ENCODE assay signal across 8 cellular contexts in genomic region chr5:78907255-78907886, GRCh38.
DNase-seq lines count a peak whose midpoint lies in the region; ATAC-seq, FAIRE-seq and TF ChIP-seq lines count a peak whose summit lies in the region.

No MANE protein-coding gene starts in this region.

- H3K9me3 ChIP-seq in thymus (ENCODE audit: control insufficient read depth) (no peaks in the 10 kb centered on the region), HepG2 (ENCODE audit: low read length) (no peaks in the 10 kb centered on the region)

- H3K27ac ChIP-seq in thymus (ENCODE audit: low read depth) (peak overlapping the region; percentile 15), HepG2 (ENCODE audit: extremely low read length, insufficient read depth, low read length) (no peak overlapping the region)

- no peak for TF ChIP-seq CTCF in HepG2 (CRISPR knock-in tag; IDR thresholded peaks at IDR 0.05)

- H3K9ac ChIP-seq in HepG2 (ENCODE audit: insufficient read depth, low read depth, low read length), result no peak overlapping the region

- no peak overlapping the region for H3K4me2 ChIP-seq in HepG2 (ENCODE audit: low read depth, low read length)

- in situ Hi-C loops in G401 (cut with HindIII; ENCODE audit: low sequenced_read_pairs) (no loop called here), HepG2 (cut with HindIII; ENCODE audit: extremely low pct_ligation_motif_present, low pct_unique_long_range_greater_than_20kb) (no loop called here)

- BruUV-seq in HepG2 (replicated peaks; lab: Mats Ljungman, UMichigan), result no TSS peak

- no peak overlapping the region for H2AFZ ChIP-seq in HepG2 (ENCODE audit: low read length)

- TF ChIP-seq RAD21 in HepG2 (CRISPR knock-in tag; IDR thresholded peaks at IDR 0.05), result no peak

- no peaks in the 10 kb centered on the region for H3K27me3 ChIP-seq in thymus (ENCODE audit: control insufficient read depth, insufficient read depth)
- no peaks in the 10 kb centered on the region for H3K27me3 ChIP-seq in HepG2 (ENCODE audit: control insufficient read depth in 1 of 2, insufficient read depth in 2 of 2, low read length in 2 of 2)

- no peaks in the 10 kb centered on the region for H3K36me3 ChIP-seq in thymus (ENCODE audit: control insufficient read depth, insufficient read depth)
- peaks cover 6 to 29% of the 10 kb centered on the region in 2 experiments; a peak in 4 of 5 replicates for H3K36me3 ChIP-seq in HepG2 (replicated peaks in 1 of 2; ENCODE audit: control insufficient read depth in 1 of 2, insufficient read depth in 2 of 2, low read length in 2 of 2)

- FAIRE-seq in HepG2 (lab: Jason Lieb, UNC), result no peak

- POLR2A ChIA-PET in HepG2 (lab: Yijun Ruan, JAX), result no interaction called here

- ATAC-seq in HG02678 (IDR thresholded peaks at IDR 0.05; ENCODE audit: unreplicated experiment), result peak; percentile 41
- no peak for ATAC-seq in HepG2

- intact Hi-C loops in HepG2 (cut with micrococcal nuclease; ENCODE audit: unreplicated experiment), result no loop called here

- H3K79me2 ChIP-seq in HepG2 (ENCODE audit: insufficient read depth, low read length), result no peaks in the 10 kb centered on the region

- H3K4me3 ChIP-seq in thymus (ENCODE audit: low read length) (no peak overlapping the region), HepG2 (replicated peaks in 1 of 3; ENCODE audit: insufficient read depth in 1 of 3, low read depth in 2 of 3, low read length in 3 of 3) (no peak overlapping the region)

- H3K4me1 ChIP-seq in thymus (ENCODE audit: control insufficient read depth, insufficient read depth, low read length) (peaks cover 35% of the 10 kb centered on the region), HepG2 (ENCODE audit: insufficient read depth, low read length) (peaks cover 23% of the 10 kb centered on the region)

- no peak for TF ChIP-seq EP300 in HepG2 (IDR thresholded peaks at IDR 0.05; ENCODE audit: low read depth in 2 of 2, low read length in 2 of 2)
- TF ChIP-seq EP300 in HepG2 (CRISPR knock-in tag; IDR thresholded peaks at IDR 0.05; ENCODE audit: borderline replicate concordance), result no peak

- CTCF ChIA-PET in HepG2 (lab: Yijun Ruan, JAX; ENCODE audit: low intra/inter-chr PET ratio, low total read pairs), result no interaction called here

- DNase-seq in UCSD-AML1 (lab: John Stamatoyannopoulos, UW; ENCODE audit: unreplicated experiment) (peak; percentile 32), islet precursor cell (peak; percentile 59), HPDE6-E6E7 (ENCODE audit: extremely low spot score) (no peak), NAMALWA (ENCODE audit: low spot score) (no peak), G401 (ENCODE audit: low spot score) (no peak), HepG2 (ENCODE audit: low spot score) (no peak)

- TF ChIP-seq POLR2A in HepG2 (IDR thresholded peaks at IDR 0.05; ENCODE audit: insufficient read depth in 1 of 2, low read depth in 2 of 2, low read length in 2 of 2), result no peak

- no peaks in the 10 kb centered on the region for H4K20me1 ChIP-seq in HepG2 (ENCODE audit: insufficient read depth, low read length)

- WGBS in thymus, result 28% methylated on average over 11 of the region's 11 CpGs
- 92% methylated on average over 11 of the region's 11 CpGs for WGBS in HepG2 (ENCODE audit: low lambda C conversion rate)

TF ChIP-seq in HepG2, 621 proteins besides CTCF, POLR2A, EP300 and RAD21:
- no peak for TF ChIP-seq ZNF644 (CRISPR knock-in tag; IDR thresholded peaks at IDR 0.05; ENCODE audit: low read depth)
- TF ChIP-seq ZNF790 (CRISPR knock-in tag; IDR thresholded peaks at IDR 0.05; ENCODE audit: borderline replicate concordance), result no peak
- no peak for TF ChIP-seq NFIB (CRISPR knock-in tag; IDR thresholded peaks at IDR 0.05; ENCODE audit: borderline replicate concordance)
- no peak for TF ChIP-seq ADNP (CRISPR knock-in tag; IDR thresholded peaks at IDR 0.05)
- no peak for TF ChIP-seq MTERF4 (CRISPR knock-in tag; IDR thresholded peaks at IDR 0.05)
- TF ChIP-seq ELK4 (CRISPR knock-in tag; IDR thresholded peaks at IDR 0.05; ENCODE audit: borderline replicate concordance), result no peak
- TF ChIP-seq PBX2 (CRISPR knock-in tag; IDR thresholded peaks at IDR 0.05), result no peak
- no peak for TF ChIP-seq MYPOP (CRISPR knock-in tag; IDR thresholded peaks at IDR 0.05)
- TF ChIP-seq ZNF256 (CRISPR knock-in tag; conservative IDR thresholded peaks at IDR 0.05), result no peak

Comparison
In these comparisons a context has a peak if more than half of its experiments do, and no peak if none do; other contexts are left out.
1. DNase-seq: peak in UCSD-AML1 (single experiment) and islet precursor cell (single experiment); none in HPDE6-E6E7 (single experiment), NAMALWA (single experiment), G401 (single experiment) and HepG2 (single experiment).